9 cellular contexts compared by ENCODE assay signal in genomic region chr4:85779165-85779564, GRCh38.
DNase-seq lines count a peak whose midpoint lies in the region; ATAC-seq, FAIRE-seq and TF ChIP-seq lines count a peak whose summit lies in the region.
"Had no signal": no experiment of that assay in that cellular context is flagged by ENCODE, and none has a peak within 500 bp of the region (broad histone marks: within the 10 kb centered on the region; RNA-seq: fewer than 3 reads in every experiment).

No MANE protein-coding gene starts in this region.

- H3K36me3 ChIP-seq in astrocyte (ENCODE audit: insufficient read depth, low read length), result no peaks in the 10 kb centered on the region

- H3K27ac Mint-ChIP-seq in astrocyte (ENCODE audit: unreplicated experiment) (no peak overlapping the region), memory B cell (peak overlapping the region; percentile 94)

- H3K9me3 Mint-ChIP-seq in astrocyte (ENCODE audit: unreplicated experiment) (no peaks in the 10 kb centered on the region), memory B cell (peaks cover 5% of the 10 kb centered on the region)

- H3K4me3 Mint-ChIP-seq in astrocyte (ENCODE audit: unreplicated experiment), result no peak overlapping the region
- H3K4me3 Mint-ChIP-seq in memory B cell, result peak overlapping the region; percentile 94

- peaks cover 2% of the 10 kb centered on the region for H3K4me1 Mint-ChIP-seq in astrocyte (ENCODE audit: low read depth, unreplicated experiment)
- peaks cover 36% of the 10 kb centered on the region for H3K4me1 Mint-ChIP-seq in memory B cell

- H3K27me3 ChIP-seq in astrocyte (ENCODE audit: insufficient read depth, low read length), result no peaks in the 10 kb centered on the region

- H3K79me2 ChIP-seq in astrocyte (ENCODE audit: insufficient read depth, low read length), result peaks cover 25% of the 10 kb centered on the region

- H4K20me1 ChIP-seq in astrocyte (ENCODE audit: insufficient read depth, low read length), result no peaks in the 10 kb centered on the region

- H3K27ac ChIP-seq in astrocyte (ENCODE audit: low read depth, low read length), result peak overlapping the region; percentile 71

- H3K4me1 ChIP-seq in astrocyte (ENCODE audit: insufficient read depth, low read length), result peaks cover 10% of the 10 kb centered on the region

- no peak overlapping the region for H2AFZ ChIP-seq in astrocyte (ENCODE audit: low read depth, low read length)

- H3K36me3 Mint-ChIP-seq in astrocyte (ENCODE audit: low read depth, unreplicated experiment) (no peaks in the 10 kb centered on the region), memory B cell (peaks cover 9% of the 10 kb centered on the region)

- ATAC-seq in HG02623 (IDR thresholded peaks at IDR 0.05; ENCODE audit: unreplicated experiment) (peak; percentile 21), memory B cell (ENCODE audit: low read depth) (peak; percentile 18), GM19324 (IDR thresholded peaks at IDR 0.05; ENCODE audit: low FRiP score, unreplicated experiment) (no peak)

- H3K4me3 ChIP-seq in astrocyte (ENCODE audit: insufficient read depth, low read depth, low read length), result peak overlapping the region; percentile 63

- H3K27me3 Mint-ChIP-seq in astrocyte (ENCODE audit: low read depth, unreplicated experiment) (no peaks in the 10 kb centered on the region), memory B cell (no peaks in the 10 kb centered on the region)

- peak overlapping the region; percentile 85 for H3K9ac ChIP-seq in astrocyte (ENCODE audit: low read length)

- H3K9me3 ChIP-seq in astrocyte (ENCODE audit: insufficient read depth, low read depth, low read length), result no peaks in the 10 kb centered on the region

- TF ChIP-seq CTCF in astrocyte (IDR thresholded peaks at IDR 0.05; ENCODE audit: insufficient read depth, low read depth, low read length), result no peak
- TF ChIP-seq CTCF in GM13977 (IDR thresholded peaks at IDR 0.05; ENCODE audit: extremely low read depth, insufficient read depth, missing control alignments), result no peak

- peak; percentile 29 for FAIRE-seq in astrocyte (lab: Jason Lieb, UNC)
- FAIRE-seq: TTC549 had no signal

- H3K4me2 ChIP-seq in astrocyte (ENCODE audit: low read length), result peak overlapping the region; percentile 76

- in situ Hi-C loops in GM13977 (cut with MboI; ENCODE audit: low pct_unique_long_range_greater_than_20kb, low sequenced_read_pairs, unreplicated experiment), result no loop called here

- DNase-seq in AG08395 (ENCODE audit: low spot score) (peak; percentile 41), astrocyte (ENCODE audit: low read depth) (peak; percentile 41), memory B cell (ENCODE audit: low spot score in 2 of 2) (no peak), NCI-H2081 treated with DMSO at 0.1 percent for 48 hours (lab: John Stamatoyannopoulos, UW) (no peak), GM13977 (ENCODE audit: low spot score) (no peak), DMS53 treated with DMSO at 0.1 percent for 48 hours (lab: John Stamatoyannopoulos, UW; ENCODE audit: unreplicated experiment) (no peak)

Comparison
In these comparisons a context has a peak if more than half of its experiments do, and no peak if none do; other contexts are left out.
1. DNase-seq: peak in AG08395 (single experiment) and astrocyte (single experiment); none in memory B cell (0 of 2), NCI-H2081 treated with DMSO at 0.1 percent for 48 hours (single experiment), GM13977 (single experiment) and DMS53 treated with DMSO at 0.1 percent for 48 hours (single experiment).